ENCODE assay signal across 8 cellular contexts in the genomic region with DNA sequence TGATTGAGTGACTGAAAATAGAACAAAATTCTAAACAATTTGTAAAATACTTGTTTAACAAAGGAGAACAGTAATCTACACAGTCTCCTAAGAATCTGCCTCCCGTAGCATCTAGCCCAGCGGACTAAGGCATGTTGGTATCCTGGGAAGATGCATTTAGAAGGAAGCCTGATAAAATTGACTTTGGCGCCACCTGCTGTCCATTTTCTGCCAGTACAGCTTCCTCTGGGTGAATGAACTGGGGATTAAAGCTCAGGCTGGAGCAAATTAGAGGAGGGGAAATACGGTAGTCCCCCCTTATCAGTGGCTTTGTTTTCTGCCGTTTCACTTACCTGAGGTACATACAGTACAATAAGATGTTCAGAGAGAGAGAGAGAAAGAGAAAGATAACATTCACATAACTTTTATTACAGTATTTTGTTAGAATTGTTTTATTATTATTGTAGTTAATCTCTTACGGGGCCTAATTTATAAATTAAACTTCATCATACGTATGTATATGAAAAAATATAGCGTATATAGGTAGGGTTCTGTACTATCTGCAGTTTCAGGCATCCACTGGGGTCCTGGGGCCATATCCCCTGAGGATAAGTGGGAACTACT.
A peak's percentile ranks its signal among the peaks of the same experiment; 100 is the strongest.
DNase-seq lines count a peak whose midpoint lies in the region; ATAC-seq lines count a peak whose summit lies in the region.

No MANE protein-coding gene starts in this region.

- ATAC-seq in HG02642 (IDR thresholded peaks at IDR 0.05; ENCODE audit: poor library complexity, unreplicated experiment) (peak; percentile 53), GM18519 (IDR thresholded peaks at IDR 0.05; ENCODE audit: low FRiP score, unreplicated experiment) (no peak)

- DNase-seq in GM03348 (ENCODE audit: low spot score) = peak; percentile 70
- peak; percentile 20 for DNase-seq in NCI-H526 treated with DMSO at 0.1 percent for 48 hours (lab: John Stamatoyannopoulos, UW)
- DNase-seq in activated CD4-positive, alpha-beta T cell treated with anti-CD3 and anti-CD28 coated beads, Interleukin-2, amount 50 U/mL, for 48 hours = peak; percentile 75 to 81
- DNase-seq in effector CD8-positive, alpha-beta T cell (lab: John Stamatoyannopoulos, UW) = peak; percentile 61
- peak; percentile 58 to 73 for DNase-seq in lung microvascular endothelial cell (ENCODE audit: low read depth in 2 of 2)
- DNase-seq in stimulated activated CD8-positive, alpha-beta memory T cell treated with anti-CD3 and anti-CD28 coated beads, Interleukin-15, amount 100 ng/mL, for 4 hours (ENCODE audit: low read depth in 2 of 2) = peak; percentile 19 to 33

Comparison
In these comparisons a context has a peak if more than half of its experiments do, and no peak if none do; other contexts are left out.
1. DNase-seq: peak in every context shown above with its lines; median percentile 78 in activated CD4-positive, alpha-beta T cell treated with anti-CD3 and anti-CD28 coated beads, Interleukin-2, amount 50 U/mL, for 48 hours; 70 in GM03348; 66 in lung microvascular endothelial cell; 61 in effector CD8-positive, alpha-beta T cell; 26 in stimulated activated CD8-positive, alpha-beta memory T cell treated with anti-CD3 and anti-CD28 coated beads, Interleukin-15, amount 100 ng/mL, for 4 hours; 20 in NCI-H526 treated with DMSO at 0.1 percent for 48 hours.